23 cellular contexts compared by ENCODE assay signal in the genomic region with DNA sequence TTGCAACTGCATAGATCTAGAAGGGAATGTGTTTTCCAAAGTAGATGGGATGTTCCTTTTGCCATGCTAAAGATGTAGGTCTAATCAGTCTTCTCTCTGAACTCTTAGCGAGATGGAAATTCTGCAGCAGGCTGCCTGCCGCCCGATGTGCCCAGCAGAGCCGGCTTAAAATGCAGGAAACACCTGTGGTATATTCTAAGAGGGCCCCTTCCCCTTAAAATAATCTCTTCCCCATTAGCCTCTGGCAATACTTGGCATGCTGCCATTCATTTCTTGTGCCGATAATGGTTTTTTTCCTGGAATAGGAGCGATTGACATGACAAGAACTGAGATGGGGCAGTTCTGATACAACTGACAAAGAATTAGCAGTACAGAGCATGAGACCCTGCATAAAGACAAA. TPM values are rescaled to one million over a fixed set of nuclear protein-coding genes. Genes with fewer than 3 reads are reported as not detected.
"Had no signal": no experiment of that assay in that cellular context is flagged by ENCODE, and none has a peak within 500 bp of the region (broad histone marks: within the 10 kb centered on the region; RNA-seq: fewer than 3 reads in every experiment).

No MANE protein-coding gene starts in this region.

- H3K4me3 ChIP-seq: breast epithelium, dorsolateral prefrontal cortex, heart right ventricle, mucosa of descending colon, pancreas, thyroid gland had no signal

- H3K27me3 ChIP-seq: breast epithelium, pancreas, thyroid gland had no signal

- H3K27ac ChIP-seq: breast epithelium, dorsolateral prefrontal cortex, epithelial cell of prostate, heart right ventricle, pancreas, thyroid gland had no signal

- H3K36me3 ChIP-seq: breast epithelium, heart right ventricle, pancreas, thyroid gland had no signal

- H3K4me1 ChIP-seq: breast epithelium, pancreas, thyroid gland had no signal

- FAIRE-seq: colon, keratinocyte, pancreas, TTC549 had no signal

- ATAC-seq: activated CD4-positive, alpha-beta T cell treated with anti-CD3 and anti-CD28 coated beads for 36 hours; effector memory CD8-positive, alpha-beta T cell; heart right ventricle; left colon; mucosa of descending colon; pancreas; right cardiac atrium had no signal

- DNase-seq: activated B cell treated with CpG ODN at 0.5 μM for 24 hours; activated CD4-positive, alpha-beta T cell treated with anti-CD3 and anti-CD28 coated beads for 36 hours; activated CD4-positive, alpha-beta T cell treated with anti-CD3 and anti-CD28 coated beads, Interleukin-2, amount 50 U/mL, for 48 hours; activated naive CD4-positive, alpha-beta T cell treated with anti-CD3 and anti-CD28 coated beads for 36 hours; activated naive CD8-positive, alpha-beta T cell treated with anti-CD3 and anti-CD28 coated beads, Interleukin-2, amount 10 ng/mL, durations not matched to agents 7 days and 5 days; activated T-cell treated with anti-CD3 and anti-CD28 coated beads, Interleukin-2, amount 50 U/mL, for 48 hours; amniotic stem cell; dorsolateral prefrontal cortex; effector memory CD8-positive, alpha-beta T cell; heart right ventricle; left colon; mucosa of descending colon; nephron progenitor cell; pancreas; right cardiac atrium; stimulated activated CD4-positive, alpha-beta T cell treated with anti-CD3 and anti-CD28 coated beads, Interleukin-12 subunit alpha, Interleukin-12 subunit beta, amount 100 ng/mL, for 4 hours; substantia nigra; thyroid gland had no signal

- H3K9me3 ChIP-seq: breast epithelium, heart right ventricle, mucosa of descending colon, pancreas, thyroid gland had no signal

RNA-seq across cellular contexts. Expression of a gene that starts 29.9 kb away (rescaled TPM):
- total RNA-seq: activated B cell treated with CpG ODN at 0.5 μM for 24 hours; activated CD4-positive, alpha-beta T cell treated with anti-CD3 and anti-CD28 coated beads for 36 hours; activated naive CD4-positive, alpha-beta T cell treated with anti-CD3 and anti-CD28 coated beads for 36 hours; activated naive CD8-positive, alpha-beta T cell treated with anti-CD3 and anti-CD28 coated beads, Interleukin-2, amount 10 ng/mL, durations not matched to agents 7 days and 5 days; pancreas; thyroid gland had no signal
